In the genomic region with DNA sequence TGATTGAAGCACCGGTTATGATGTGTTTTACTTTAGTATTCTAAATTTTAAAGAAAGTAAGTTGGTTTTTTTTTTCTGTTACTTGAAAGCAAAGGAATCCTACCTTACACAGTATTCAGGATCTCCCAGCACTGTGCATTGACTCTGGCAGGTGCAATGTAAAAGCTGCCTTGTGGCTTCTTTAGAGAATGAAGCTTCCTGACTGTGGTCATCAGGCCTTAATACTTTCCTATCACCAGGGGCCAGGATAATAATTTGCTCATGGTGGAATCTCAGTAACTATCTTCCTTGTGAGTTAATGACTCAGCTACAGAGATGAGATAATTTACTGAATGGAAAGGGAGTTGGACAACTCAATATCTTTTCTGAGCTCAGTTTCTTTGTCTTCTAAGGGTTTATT, we compare ENCODE assay signal across 27 cellular contexts.
"Had no signal": no experiment of that assay in that cellular context is flagged by ENCODE, and none has a peak within 500 bp of the region (broad histone marks: within the 10 kb centered on the region; RNA-seq: fewer than 3 reads in every experiment).

No MANE protein-coding gene starts in this region.

- H3K9me3 ChIP-seq: esophagus muscularis mucosa, gastrocnemius medialis, heart right ventricle had no signal

- H3K27ac ChIP-seq: brain microvascular endothelial cell, coronary artery, esophagus muscularis mucosa, foreskin keratinocyte, gastrocnemius medialis, heart right ventricle, WERI-Rb-1 had no signal

- H3K27me3 ChIP-seq: brain microvascular endothelial cell, esophagus muscularis mucosa, foreskin keratinocyte, gastrocnemius medialis, heart right ventricle had no signal

- H3K4me3 ChIP-seq: coronary artery, esophagus muscularis mucosa, gastrocnemius medialis, heart right ventricle had no signal

- H3K36me3 ChIP-seq: brain microvascular endothelial cell, esophagus muscularis mucosa, gastrocnemius medialis, heart right ventricle, WERI-Rb-1 had no signal

- H3K4me1 ChIP-seq: foreskin keratinocyte had no signal

- ATAC-seq: activated CD4-positive, CD25-positive, alpha-beta regulatory T cell treated with anti-CD3 and anti-CD28 coated beads, Interleukin-2, amount 50 U/mL, for 24 hours; activated CD8-positive, alpha-beta T cell treated with anti-CD3 and anti-CD28 coated beads for 36 hours; activated T-cell treated with anti-CD3 and anti-CD28 coated beads, Interleukin-2, amount 50 U/mL, for 4 hours; activated T-helper 17 cell treated with anti-CD3 and anti-CD28 coated beads, Interleukin-2, amount 50 U/mL, for 72 hours; effector memory CD8-positive, alpha-beta T cell; foreskin keratinocyte; gastrocnemius medialis; heart right ventricle; T-helper 17 cell had no signal

- DNase-seq: activated B cell treated with CpG ODN at 0.5 μM for 24 hours; activated CD4-positive, alpha-beta T cell treated with anti-CD3 and anti-CD28 coated beads for 48 hours; activated CD4-positive, alpha-beta T cell treated with anti-CD3 and anti-CD28 coated beads, Interleukin-2, amount 50 U/mL, for 1 hour; activated CD4-positive, alpha-beta T cell treated with anti-CD3 and anti-CD28 coated beads, Interleukin-2, amount 50 U/mL, for 48 hours; activated CD8-positive, alpha-beta memory T cell treated with anti-CD3 and anti-CD28 coated beads for 24 hours; activated CD8-positive, alpha-beta T cell treated with anti-CD3 and anti-CD28 coated beads for 36 hours; activated effector memory CD4-positive, alpha-beta T cell treated with Interleukin-2 at 50 U/mL for 16 hours; activated gamma-delta T cell treated with Interleukin-2 at 50 U/mL for 16 hours; activated naive CD4-positive, alpha-beta T cell treated with anti-CD3 and anti-CD28 coated beads, Interleukin-2, amount 50 U/mL, for 16 hours; activated naive CD4-positive, alpha-beta T cell treated with Interleukin-2 at 50 U/mL for 16 hours; activated T-cell treated with anti-CD3 and anti-CD28 coated beads, Interleukin-2, amount 50 U/mL, for 4 hours; amniotic stem cell; anterior cingulate cortex; brain microvascular endothelial cell; effector CD4-positive, alpha-beta T cell; effector memory CD8-positive, alpha-beta T cell; erythroblast; foreskin keratinocyte; gastrocnemius medialis; heart right ventricle; T-helper 17 cell; T1000; WERI-Rb-1 had no signal
